In the genomic region with DNA sequence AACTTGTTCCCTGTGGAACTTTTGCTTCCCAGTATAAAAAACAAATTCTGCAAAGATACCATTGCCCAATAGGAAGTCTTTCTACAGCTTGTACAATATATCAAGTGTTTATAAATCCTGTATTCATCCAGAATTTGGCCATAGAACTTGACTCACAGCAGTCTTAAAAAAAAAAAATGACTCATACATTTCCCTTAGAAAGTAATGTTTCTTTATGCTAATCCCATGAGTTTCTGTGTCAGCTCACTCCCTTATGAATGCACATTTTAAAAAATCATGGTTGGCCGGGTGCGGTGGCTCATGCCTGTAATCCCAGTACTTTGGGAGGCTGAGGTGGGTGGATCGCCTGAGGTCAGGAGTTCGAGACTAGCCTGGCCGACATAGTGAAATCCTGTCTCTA, we compare ENCODE assay signal across 9 cellular contexts.
DNase-seq lines count a peak whose midpoint lies in the region; ATAC-seq and TF ChIP-seq lines count a peak whose summit lies in the region.
"Had no signal": no experiment of that assay in that cellular context is flagged by ENCODE, and none has a peak within 500 bp of the region (broad histone marks: within the 10 kb centered on the region; RNA-seq: fewer than 3 reads in every experiment).

No MANE protein-coding gene starts in this region.

- no peak overlapping the region for H3K18ac ChIP-seq in trophoblast cell (ENCODE audit: low read length)

- no peak overlapping the region for H3K14ac ChIP-seq in trophoblast cell (ENCODE audit: low read length)

- H3K23ac ChIP-seq in trophoblast cell (ENCODE audit: low read length), result no peak overlapping the region

- TF ChIP-seq CTCF in NB4 (IDR thresholded peaks at IDR 0.05; ENCODE audit: low read depth, low read length), result no peak

- H2BK12ac ChIP-seq in trophoblast cell (ENCODE audit: low read length), result no peak overlapping the region

- WGBS in trophoblast cell (ENCODE audit: extremely low coverage, insufficient coverage, insufficient read length), result no CpG with 5 or more reads among the region's 5 CpGs

- H3K9ac ChIP-seq in BLaER1, result no peak overlapping the region
- H3K9ac ChIP-seq in trophoblast cell (ENCODE audit: low read length), result no peak overlapping the region

- no peaks in the 10 kb centered on the region for H4K20me1 ChIP-seq in BLaER1

- H3K27ac ChIP-seq in BLaER1, result peak overlapping the region; percentile 63; the same call in 1 of the 2 replicates
- H3K27ac ChIP-seq in trophoblast cell (ENCODE audit: low read depth, low read length), result peak overlapping the region; percentile 92

- H3K36me3 ChIP-seq in BLaER1 (no peaks in the 10 kb centered on the region), trophoblast cell (ENCODE audit: control insufficient read depth in 1 of 2, insufficient read depth in 2 of 2, low read length in 2 of 2) (peaks cover 9 to 23% of the 10 kb centered on the region in 2 experiments)

- no peak overlapping the region for H2BK120ac ChIP-seq in trophoblast cell (ENCODE audit: insufficient read depth, low read length, poor library complexity)

- no peaks in the 10 kb centered on the region for H3K9me3 ChIP-seq in BLaER1
- no peaks in the 10 kb centered on the region for H3K9me3 ChIP-seq in trophoblast cell (ENCODE audit: insufficient read depth, low read depth, low read length)

- no peak overlapping the region for H4K8ac ChIP-seq in trophoblast cell (ENCODE audit: low read depth, low read length)

- H4K91ac ChIP-seq in trophoblast cell (ENCODE audit: low read depth, low read length), result no peak overlapping the region

- H3K27me3 ChIP-seq in BLaER1 (no peaks in the 10 kb centered on the region), trophoblast cell (ENCODE audit: insufficient read depth, low read length) (no peaks in the 10 kb centered on the region)

- peak; percentile 75 for DNase-seq in NB4 (ENCODE audit: low read depth)
- DNase-seq in dermis blood vessel endothelial cell, result peak; percentile 80
- peak in 1 of 2 donors; percentile 71 for DNase-seq in trophoblast cell
- no peak for DNase-seq in amygdala (lab: John Stamatoyannopoulos, UW)
- DNase-seq in C1 segment of cervical spinal cord (lab: John Stamatoyannopoulos, UW), result no peak
- DNase-seq in RPMI8226, result no peak
- DNase-seq: activated CD4-positive, alpha-beta T cell treated with anti-CD3 and anti-CD28 coated beads for 1 hour had no signal

- H3K4me2 ChIP-seq in BLaER1 (peak overlapping the region; percentile 90), trophoblast cell (ENCODE audit: low read length) (no peak overlapping the region)

- H3K4me1 ChIP-seq in BLaER1 (peaks cover 91% of the 10 kb centered on the region), trophoblast cell (ENCODE audit: control insufficient read depth in 1 of 2, insufficient read depth in 2 of 2, low read length in 2 of 2) (peaks cover 23 to 26% of the 10 kb centered on the region in 2 experiments)

- H3K79me1 ChIP-seq in trophoblast cell (ENCODE audit: low read length), result peaks cover 25% of the 10 kb centered on the region

- H3K4me3 ChIP-seq in BLaER1 (peak overlapping the region; percentile 21; the same call in 1 of the 2 replicates), NB4 (ENCODE audit: low read depth, low read length) (no peak overlapping the region), trophoblast cell (ENCODE audit: low read depth, low read length) (no peak overlapping the region)

- H3K79me2 ChIP-seq in trophoblast cell (ENCODE audit: control insufficient read depth, insufficient read depth, low read length, poor library complexity), result no peaks in the 10 kb centered on the region

- no peak overlapping the region for H2AK5ac ChIP-seq in trophoblast cell (ENCODE audit: low read length)

- no peak overlapping the region for H2AFZ ChIP-seq in trophoblast cell (ENCODE audit: insufficient read depth, low read length, poor library complexity)

- H3K4ac ChIP-seq in trophoblast cell (ENCODE audit: low read depth, low read length), result no peak overlapping the region

- TF ChIP-seq POLR2A in NB4 (IDR thresholded peaks at IDR 0.05; ENCODE audit: extremely low read depth, insufficient read length), result no peak

- H4K12ac ChIP-seq in trophoblast cell (ENCODE audit: low read depth, low read length), result no peak overlapping the region

- no peak for ATAC-seq in GM19397 (IDR thresholded peaks at IDR 0.05; ENCODE audit: unreplicated experiment)

- H2BK5ac ChIP-seq in trophoblast cell (ENCODE audit: low read depth, low read length, poor library complexity), result no peak overlapping the region

Comparison
In these comparisons a context has a peak if more than half of its experiments do, and no peak if none do; other contexts are left out.
1. DNase-seq: peak in NB4 (single experiment) and dermis blood vessel endothelial cell (single experiment); none in amygdala (0 of 56), C1 segment of cervical spinal cord (0 of 14) and RPMI8226 (single experiment).